ENCODE assay signal across 26 cellular contexts in the genomic region with DNA sequence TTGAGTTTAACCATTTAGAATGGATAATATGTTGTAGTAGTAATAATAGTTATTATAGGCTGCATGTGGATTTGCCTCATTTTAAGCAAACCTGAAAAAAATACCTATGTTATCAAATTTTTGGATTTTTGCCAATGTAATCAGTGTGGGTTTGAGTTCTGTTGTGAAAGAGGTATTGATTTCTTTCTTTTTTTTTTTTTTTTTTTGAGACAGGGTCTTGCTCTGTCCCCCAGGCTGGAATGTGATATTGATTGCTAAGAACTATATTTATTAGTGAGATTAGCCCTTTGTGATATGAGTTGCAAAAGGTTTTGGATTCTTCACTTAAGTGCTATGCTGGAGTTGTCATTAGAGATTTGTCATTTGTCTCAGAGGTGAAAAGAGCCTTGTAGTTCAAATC.
"Had no signal": no experiment of that assay in that cellular context is flagged by ENCODE, and none has a peak within 500 bp of the region (broad histone marks: within the 10 kb centered on the region; RNA-seq: fewer than 3 reads in every experiment).

No MANE protein-coding gene starts in this region.

- H3K27me3 ChIP-seq: heart left ventricle, right atrium auricular region, suprapubic skin, tibial artery, upper lobe of right lung had no signal

- DNase-seq: activated B cell treated with CpG ODN at 0.5 μM for 24 hours; activated CD4-positive, alpha-beta T cell treated with anti-CD3 and anti-CD28 coated beads for 36 hours; activated naive CD4-positive, alpha-beta T cell treated with Interleukin-2 at 50 U/mL for 16 hours; activated T-cell treated with anti-CD3 and anti-CD28 coated beads for 4 hours; activated T-cell treated with anti-CD3 and anti-CD28 coated beads, Interleukin-2, amount 50 U/mL, for 72 hours; anterior cingulate cortex; endodermal cell; foreskin fibroblast; heart left ventricle; lower lobe of right lung; mesenchymal stem cell; naive thymus-derived CD8-positive, alpha-beta T cell; nucleus accumbens; stimulated activated CD4-positive, alpha-beta T cell treated with anti-CD3 and anti-CD28 coated beads, Interleukin-15, amount 100 ng/mL, for 24 hours; stimulated activated CD4-positive, alpha-beta T cell treated with anti-CD3 and anti-CD28 coated beads, Interleukin-2, amount 100 ng/mL, for 24 hours; stimulated activated naive CD4-positive, alpha-beta T cell; tibial artery; upper lobe of right lung had no signal

- H3K27ac ChIP-seq: lower lobe of right lung, parathyroid adenoma, suprapubic skin, upper lobe of right lung had no signal

- H3K9ac ChIP-seq: parathyroid adenoma had no signal

- H3K4me1 ChIP-seq: parathyroid adenoma had no signal

- H3K27ac Mint-ChIP-seq: activated B cell treated with CpG ODN at 0.5 μM for 24 hours; activated CD4-positive, alpha-beta T cell treated with anti-CD3 and anti-CD28 coated beads for 36 hours; activated naive CD8-positive, alpha-beta T cell; activated T-cell treated with anti-CD3 and anti-CD28 coated beads, Interleukin-2, amount 50 U/mL, for 72 hours; dendritic cell treated with granulocyte-macrophage colony-stimulating factor and Interleukin-4, amounts not matched to agents 40 ng/mL and 50 ng/mL, for 4 days; endodermal cell; naive thymus-derived CD8-positive, alpha-beta T cell; T-helper 2 cell treated with Interferon-gamma antibody and Interleukin-4, amounts not matched to agents 5 μg/mL and 100 μg/mL, for 36 hours had no signal

- H3K4me3 ChIP-seq: heart left ventricle, lower lobe of right lung, right atrium auricular region, suprapubic skin, tibial artery, upper lobe of right lung had no signal

- H3K79me2 ChIP-seq: parathyroid adenoma had no signal

- H3K9me3 Mint-ChIP-seq: activated T-cell treated with anti-CD3 and anti-CD28 coated beads, Interleukin-2, amount 50 U/mL, for 72 hours; neural crest cell had no signal

- H3K4me1 Mint-ChIP-seq: activated B cell treated with CpG ODN at 0.5 μM for 24 hours had no signal

- H2AFZ ChIP-seq: parathyroid adenoma had no signal

- H3K4me3 Mint-ChIP-seq: activated B cell treated with CpG ODN at 0.5 μM for 24 hours; activated CD4-positive, alpha-beta T cell treated with anti-CD3 and anti-CD28 coated beads for 36 hours; activated naive CD8-positive, alpha-beta T cell; activated T-cell treated with anti-CD3 and anti-CD28 coated beads, Interleukin-2, amount 50 U/mL, for 72 hours; dendritic cell treated with granulocyte-macrophage colony-stimulating factor and Interleukin-4, amounts not matched to agents 40 ng/mL and 50 ng/mL, for 4 days; endodermal cell; naive thymus-derived CD8-positive, alpha-beta T cell; neural crest cell; T-helper 2 cell treated with Interferon-gamma antibody and Interleukin-4, amounts not matched to agents 5 μg/mL and 100 μg/mL, for 36 hours had no signal

- H3K36me3 ChIP-seq: heart left ventricle, lower lobe of right lung, right atrium auricular region, suprapubic skin, tibial artery, upper lobe of right lung had no signal

- H3K36me3 Mint-ChIP-seq: activated naive CD8-positive, alpha-beta T cell had no signal

- H3K9me3 ChIP-seq: lower lobe of right lung, right atrium auricular region, suprapubic skin, tibial artery, upper lobe of right lung had no signal

- H3K27me3 Mint-ChIP-seq: activated B cell treated with CpG ODN at 0.5 μM for 24 hours; activated CD4-positive, alpha-beta T cell treated with anti-CD3 and anti-CD28 coated beads for 36 hours; activated naive CD8-positive, alpha-beta T cell; dendritic cell treated with granulocyte-macrophage colony-stimulating factor and Interleukin-4, amounts not matched to agents 40 ng/mL and 50 ng/mL, for 4 days; naive thymus-derived CD8-positive, alpha-beta T cell had no signal

- ATAC-seq: activated CD4-positive, alpha-beta T cell treated with anti-CD3 and anti-CD28 coated beads for 36 hours; activated T-cell treated with anti-CD3 and anti-CD28 coated beads, Interleukin-2, amount 50 U/mL, for 72 hours; esophagus mucosa; lower lobe of right lung; naive thymus-derived CD8-positive, alpha-beta T cell; upper lobe of right lung had no signal
